ENCODE assay signal across 22 cellular contexts in genomic region chr17:78946631-78947030, GRCh38. TPM values are rescaled to one million over a fixed set of nuclear protein-coding genes. Genes with fewer than 3 reads are reported as not detected.
"Had no signal": no experiment of that assay in that cellular context is flagged by ENCODE, and none has a peak within 500 bp of the region (broad histone marks: within the 10 kb centered on the region; RNA-seq: fewer than 3 reads in every experiment).

No MANE protein-coding gene starts in this region.

- H3K27ac Mint-ChIP-seq: activated CD4-positive, alpha-beta T cell treated with anti-CD3 and anti-CD28 coated beads, Interleukin-2, amount 10 ng/mL, durations not matched to agents 24 days and 14 days; activated CD8-positive, alpha-beta memory T cell treated with anti-CD3 and anti-CD28 coated beads, Interleukin-2, amount 10 ng/mL, durations not matched to agents 7 days and 5 days; activated naive CD4-positive, alpha-beta T cell treated with anti-CD3 and anti-CD28 coated beads for 36 hours; activated naive CD8-positive, alpha-beta T cell; activated T-cell treated with anti-CD3 and anti-CD28 coated beads, Interleukin-2, amount 50 U/mL, for 24 hours; T-helper 17 cell; WTC11 had no signal

- H3K4me3 ChIP-seq: K562, Peyer's patch, SJSA1 had no signal

- H3K27me3 Mint-ChIP-seq: activated naive CD8-positive, alpha-beta T cell had no signal

- H3K27me3 ChIP-seq: Peyer's patch, SJSA1 had no signal

- ATAC-seq: activated CD8-positive, alpha-beta memory T cell treated with anti-CD3 and anti-CD28 coated beads, Interleukin-2, amount 10 ng/mL, durations not matched to agents 7 days and 5 days; K562; SK-N-SH treated with all-trans-retinoic acid at 6 μM for 48 hours; T-helper 17 cell; WTC11 had no signal

- H3K36me3 ChIP-seq: Peyer's patch, SJSA1 had no signal

- H3K36me3 Mint-ChIP-seq: activated CD8-positive, alpha-beta memory T cell treated with anti-CD3 and anti-CD28 coated beads, Interleukin-2, amount 10 ng/mL, durations not matched to agents 7 days and 5 days had no signal

- H3K4me3 Mint-ChIP-seq: activated CD4-positive, alpha-beta T cell treated with anti-CD3 and anti-CD28 coated beads, Interleukin-2, amount 10 ng/mL, durations not matched to agents 24 days and 14 days; activated CD8-positive, alpha-beta memory T cell treated with anti-CD3 and anti-CD28 coated beads, Interleukin-2, amount 10 ng/mL, durations not matched to agents 7 days and 5 days; activated naive CD4-positive, alpha-beta T cell treated with anti-CD3 and anti-CD28 coated beads for 36 hours; activated naive CD8-positive, alpha-beta T cell; activated T-cell treated with anti-CD3 and anti-CD28 coated beads, Interleukin-2, amount 50 U/mL, for 24 hours; T-helper 17 cell; WTC11 had no signal

- DNase-seq: activated CD4-positive, alpha-beta T cell treated with anti-CD3 and anti-CD28 coated beads for 1 hour; activated CD4-positive, alpha-beta T cell treated with anti-CD3 and anti-CD28 coated beads, Interleukin-2, amount 10 ng/mL, durations not matched to agents 24 days and 14 days; activated CD4-positive, alpha-beta T cell treated with anti-CD3 and anti-CD28 coated beads, Interleukin-2, amount 50 U/mL, for 48 hours; activated CD8-positive, alpha-beta memory T cell treated with anti-CD3 and anti-CD28 coated beads, Interleukin-2, amount 10 ng/mL, durations not matched to agents 7 days and 5 days; activated effector memory CD4-positive, alpha-beta T cell treated with anti-CD3 and anti-CD28 coated beads, Interleukin-2, amount 50 U/mL, for 16 hours; activated naive CD4-positive, alpha-beta T cell treated with anti-CD3 and anti-CD28 coated beads for 36 hours; activated T-cell treated with anti-CD3 and anti-CD28 coated beads, Interleukin-2, amount 50 U/mL, for 24 hours; Kasumi-1; NCI-H1105 treated with DMSO at 0.1 percent for 48 hours; NCI-H1436 treated with DMSO at 0.1 percent for 48 hours; NCI-H187; NCI-H2081 treated with DMSO at 0.1 percent for 48 hours; NCI-H446; NCI-H524; Peyer's patch; T-helper 17 cell; T-helper 9 cell had no signal

- H3K4me1 Mint-ChIP-seq: activated CD4-positive, alpha-beta T cell treated with anti-CD3 and anti-CD28 coated beads, Interleukin-2, amount 10 ng/mL, durations not matched to agents 24 days and 14 days; activated CD8-positive, alpha-beta memory T cell treated with anti-CD3 and anti-CD28 coated beads, Interleukin-2, amount 10 ng/mL, durations not matched to agents 7 days and 5 days; T-helper 17 cell; WTC11 had no signal

RNA-seq across cellular contexts. Expression of gene TIMP2, which starts 21.4 kb away (rescaled TPM):
- polyA plus RNA-seq: K562 had no signal

RNA-seq across cellular contexts. Expression of gene CEP295NL, which starts 43.6 kb away (rescaled TPM):
- total RNA-seq: activated naive CD4-positive, alpha-beta T cell treated with anti-CD3 and anti-CD28 coated beads for 36 hours; K562 had no signal
- polyA plus RNA-seq: K562 had no signal
